ENCODE assay signal across 17 cellular contexts in the genomic region with DNA sequence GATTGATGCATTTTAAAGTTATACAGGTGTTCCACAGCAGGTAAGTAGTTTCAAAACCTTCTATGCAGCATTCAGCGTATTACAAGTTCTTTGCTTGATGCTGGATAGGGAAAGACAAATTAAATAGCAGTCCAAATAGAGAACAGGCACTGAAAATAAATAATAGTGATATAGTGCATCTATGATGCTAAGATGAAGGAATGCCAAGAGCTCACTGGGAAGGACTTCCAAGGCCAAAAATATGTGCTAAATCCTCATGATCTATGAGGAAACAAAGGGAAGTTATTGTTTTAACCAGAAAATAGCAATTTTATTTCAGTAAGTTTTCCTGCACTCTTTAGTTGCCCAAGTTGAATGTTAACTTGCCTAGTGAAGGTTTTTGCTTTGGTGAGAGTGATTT.
"Had no signal": no experiment of that assay in that cellular context is flagged by ENCODE, and none has a peak within 500 bp of the region (broad histone marks: within the 10 kb centered on the region; RNA-seq: fewer than 3 reads in every experiment).

No MANE protein-coding gene starts in this region.

- H3K4me3 ChIP-seq: esophagus muscularis mucosa, gastrocnemius medialis, left lung, right atrium auricular region, skin epidermis had no signal

- DNase-seq: activated CD4-positive, alpha-beta T cell treated with anti-CD3 and anti-CD28 coated beads, Interleukin-2, amount 10 ng/mL, durations not matched to agents 7 days and 5 days; activated CD8-positive, alpha-beta T cell treated with anti-CD3 and anti-CD28 coated beads, Interleukin-2, amount 10 ng/mL, durations not matched to agents 7 days and 5 days; activated naive CD4-positive, alpha-beta T cell treated with anti-CD3 and anti-CD28 coated beads for 36 hours; activated T-cell treated with anti-CD3 and anti-CD28 coated beads, Interleukin-2, amount 50 U/mL, for 24 hours; aorta; effector CD4-positive, alpha-beta T cell; gastrocnemius medialis; left lung; mammary epithelial cell; trophoblast cell had no signal

- ATAC-seq: activated CD8-positive, alpha-beta T cell treated with anti-CD3 and anti-CD28 coated beads, Interleukin-2, amount 10 ng/mL, durations not matched to agents 7 days and 5 days; gastrocnemius medialis; left lung had no signal

- H3K27ac Mint-ChIP-seq: activated CD4-positive, alpha-beta T cell treated with anti-CD3 and anti-CD28 coated beads, Interleukin-2, amount 10 ng/mL, durations not matched to agents 7 days and 5 days; activated CD8-positive, alpha-beta T cell treated with anti-CD3 and anti-CD28 coated beads, Interleukin-2, amount 10 ng/mL, durations not matched to agents 7 days and 5 days; activated naive CD4-positive, alpha-beta T cell treated with anti-CD3 and anti-CD28 coated beads for 36 hours; activated T-cell treated with anti-CD3 and anti-CD28 coated beads, Interleukin-2, amount 50 U/mL, for 24 hours; activated T-helper 2 cell treated with anti-CD3 and anti-CD28 coated beads, Interferon-gamma antibody, Interleukin-2, Interleukin-4, amounts not matched to agents 10 μg/mL and 5 μg/mL and 100 μg/mL, durations not matched to agents 14 hours and 24 hours and 36 hours; progenitor cell of endocrine pancreas; stimulated activated naive CD8-positive, alpha-beta T cell treated with anti-CD3 and anti-CD28 coated beads, Interleukin-15, Interleukin-2, amounts not matched to agents 100 ng/mL and 50 ng/mL, for 24 hours; T-helper 1 cell treated with Interleukin-12 subunit alpha and Interleukin-12 subunit beta and Interleukin-4 antibody, amounts not matched to agents 30 μg/mL and 1 μg/mL, for 36 hours had no signal

- H3K9me3 Mint-ChIP-seq: activated CD4-positive, alpha-beta T cell treated with anti-CD3 and anti-CD28 coated beads, Interleukin-2, amount 10 ng/mL, durations not matched to agents 7 days and 5 days; activated naive CD4-positive, alpha-beta T cell treated with anti-CD3 and anti-CD28 coated beads for 36 hours; activated T-cell treated with anti-CD3 and anti-CD28 coated beads, Interleukin-2, amount 50 U/mL, for 24 hours; activated T-helper 2 cell treated with anti-CD3 and anti-CD28 coated beads, Interferon-gamma antibody, Interleukin-2, Interleukin-4, amounts not matched to agents 10 μg/mL and 5 μg/mL and 100 μg/mL, durations not matched to agents 14 hours and 24 hours and 36 hours; stimulated activated naive CD8-positive, alpha-beta T cell treated with anti-CD3 and anti-CD28 coated beads, Interleukin-15, Interleukin-2, amounts not matched to agents 100 ng/mL and 50 ng/mL, for 24 hours; T-helper 1 cell treated with Interleukin-12 subunit alpha and Interleukin-12 subunit beta and Interleukin-4 antibody, amounts not matched to agents 30 μg/mL and 1 μg/mL, for 36 hours had no signal

- H3K36me3 ChIP-seq: esophagus muscularis mucosa, gastrocnemius medialis, left lung, right atrium auricular region had no signal

- H3K27me3 Mint-ChIP-seq: activated T-cell treated with anti-CD3 and anti-CD28 coated beads, Interleukin-2, amount 50 U/mL, for 24 hours; progenitor cell of endocrine pancreas; stimulated activated naive CD8-positive, alpha-beta T cell treated with anti-CD3 and anti-CD28 coated beads, Interleukin-15, Interleukin-2, amounts not matched to agents 100 ng/mL and 50 ng/mL, for 24 hours had no signal

- H3K27me3 ChIP-seq: esophagus muscularis mucosa, gastrocnemius medialis, left lung, right atrium auricular region had no signal

- H3K9me3 ChIP-seq: esophagus muscularis mucosa, gastrocnemius medialis, left lung, right atrium auricular region had no signal

- H3K4me3 Mint-ChIP-seq: activated CD4-positive, alpha-beta T cell treated with anti-CD3 and anti-CD28 coated beads, Interleukin-2, amount 10 ng/mL, durations not matched to agents 7 days and 5 days; activated CD8-positive, alpha-beta T cell treated with anti-CD3 and anti-CD28 coated beads, Interleukin-2, amount 10 ng/mL, durations not matched to agents 7 days and 5 days; activated naive CD4-positive, alpha-beta T cell treated with anti-CD3 and anti-CD28 coated beads for 36 hours; activated T-cell treated with anti-CD3 and anti-CD28 coated beads, Interleukin-2, amount 50 U/mL, for 24 hours; stimulated activated naive CD8-positive, alpha-beta T cell treated with anti-CD3 and anti-CD28 coated beads, Interleukin-15, Interleukin-2, amounts not matched to agents 100 ng/mL and 50 ng/mL, for 24 hours; T-helper 1 cell treated with Interleukin-12 subunit alpha and Interleukin-12 subunit beta and Interleukin-4 antibody, amounts not matched to agents 30 μg/mL and 1 μg/mL, for 36 hours had no signal

- H3K4me1 ChIP-seq: esophagus muscularis mucosa, gastrocnemius medialis, left lung, right atrium auricular region had no signal

- H3K27ac ChIP-seq: esophagus muscularis mucosa, gastrocnemius medialis, left lung, right atrium auricular region, skin epidermis had no signal

- H3K4me1 Mint-ChIP-seq: activated CD4-positive, alpha-beta T cell treated with anti-CD3 and anti-CD28 coated beads, Interleukin-2, amount 10 ng/mL, durations not matched to agents 7 days and 5 days had no signal
